In the genomic region with DNA sequence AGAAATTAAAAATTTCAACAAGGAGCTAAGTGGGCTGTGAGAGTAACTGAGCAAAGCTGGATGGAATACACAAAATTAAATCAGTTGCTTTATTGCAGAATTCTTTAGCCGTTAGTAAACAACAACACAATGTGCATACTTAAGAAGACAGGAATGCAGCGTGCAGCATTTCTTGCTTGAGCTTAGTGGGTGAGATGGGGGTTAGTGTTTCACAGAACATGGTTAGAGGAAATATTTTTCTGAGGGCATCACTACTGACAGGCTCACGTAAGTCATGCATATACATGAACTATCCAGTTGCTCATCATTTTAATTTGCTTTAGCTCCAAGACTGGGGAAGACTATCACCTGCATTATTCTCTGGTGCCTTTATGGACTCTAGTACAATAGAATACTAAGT, we compare ENCODE assay signal across 22 cellular contexts.
DNase-seq lines count a peak whose midpoint lies in the region; TF ChIP-seq lines count a peak whose summit lies in the region.
"Had no signal": no experiment of that assay in that cellular context is flagged by ENCODE, and none has a peak within 500 bp of the region (broad histone marks: within the 10 kb centered on the region; RNA-seq: fewer than 3 reads in every experiment).

No MANE protein-coding gene starts in this region.

- H3K36me3 ChIP-seq in mammary epithelial cell (ENCODE audit: insufficient read depth, low read length) (no peaks in the 10 kb centered on the region), breast epithelium (no peaks in the 10 kb centered on the region)
- H3K36me3 ChIP-seq: sigmoid colon, upper lobe of right lung had no signal

- intact Hi-C loops in mammary epithelial cell (cut with micrococcal nuclease) (no loop called here), breast epithelium (cut with DNase I; ENCODE audit: low total_unique reads) (no loop called here)

- 66% methylated on average over 3 of the region's 3 CpGs for WGBS in mammary epithelial cell (ENCODE audit: low coverage, missing lambda C conversion rate)

- H3K4me2 ChIP-seq in mammary epithelial cell (ENCODE audit: insufficient read depth, low read depth, low read length) = no peak overlapping the region

- no peaks in the 10 kb centered on the region for H3K79me2 ChIP-seq in mammary epithelial cell (ENCODE audit: insufficient read depth, low read length)

- BruUV-seq in mammary epithelial cell (replicated peaks; lab: Mats Ljungman, UMichigan) = no TSS peak

- no peak overlapping the region for H3K4me3 ChIP-seq in mammary epithelial cell (replicated peaks in 1 of 3; ENCODE audit: insufficient read depth in 1 of 3, low read depth in 2 of 3, low read length in 3 of 3)
- no peak overlapping the region for H3K4me3 ChIP-seq in breast epithelium
- no peak overlapping the region for H3K4me3 ChIP-seq in fibroblast of pulmonary artery (replicated peaks; ENCODE audit: low read depth, low read length)
- H3K4me3 ChIP-seq: K562, sigmoid colon, upper lobe of right lung had no signal

- H4K20me1 ChIP-seq in mammary epithelial cell (ENCODE audit: insufficient read depth, low read length) = no peaks in the 10 kb centered on the region

- CTCF ChIA-PET in mammary epithelial cell (lab: Charles Lee; ENCODE audit: low non-redundant PET) = no interaction called here

- H3K27ac ChIP-seq in mammary epithelial cell (ENCODE audit: insufficient read depth, low read depth, low read length) (no peak overlapping the region), breast epithelium (no peak overlapping the region)
- H3K27ac ChIP-seq: 22Rv1, sigmoid colon, upper lobe of right lung had no signal

- peaks cover 26% of the 10 kb centered on the region for H3K4me1 ChIP-seq in mammary epithelial cell (ENCODE audit: insufficient read depth, low read length)
- H3K4me1 ChIP-seq in breast epithelium = no peaks in the 10 kb centered on the region

- dilution Hi-C loops in mammary epithelial cell (cut with HindIII; ENCODE audit: low sequenced_read_pairs) = no loop called here

- TF ChIP-seq POLR2A in breast epithelium (IDR thresholded peaks at IDR 0.05) = no peak

- H3K27me3 ChIP-seq in mammary epithelial cell (ENCODE audit: insufficient read depth, low read length) (no peaks in the 10 kb centered on the region), breast epithelium (no peaks in the 10 kb centered on the region)
- H3K27me3 ChIP-seq: sigmoid colon, upper lobe of right lung had no signal

- H2AFZ ChIP-seq in mammary epithelial cell (ENCODE audit: low read depth, low read length) = no peak overlapping the region

- in situ Hi-C loops in mammary epithelial cell (cut with MboI; ENCODE audit: low sequenced_read_pairs in 2 of 2) = no loop called here

- H3K9ac ChIP-seq in mammary epithelial cell (ENCODE audit: insufficient read depth, low read length) = no peak overlapping the region

- DNase-seq in mammary epithelial cell (peak; percentile 39), breast epithelium (ENCODE audit: low spot score in 2 of 2) (no peak), amniotic stem cell (lab: John Stamatoyannopoulos, UW) (peak; percentile 15), fibroblast of pulmonary artery (ENCODE audit: low read depth) (peak; percentile 27), AG08396 (ENCODE audit: low spot score) (no peak), NCI-H187 (lab: John Stamatoyannopoulos, UW) (no peak), midbrain (lab: John Stamatoyannopoulos, UW) (no peak)
- DNase-seq in stimulated activated naive CD4-positive, alpha-beta T cell (lab: John Stamatoyannopoulos, UW) = no peak
- DNase-seq: activated CD4-positive, alpha-beta T cell treated with anti-CD3 and anti-CD28 coated beads, Interleukin-2, amount 10 ng/mL, durations not matched to agents 24 days and 14 days; activated CD8-positive, alpha-beta memory T cell treated with anti-CD3 and anti-CD28 coated beads, Interleukin-2, amount 50 U/mL, for 4 hours; C1 segment of cervical spinal cord; effector CD8-positive, alpha-beta T cell; kidney glomerular epithelial cell; mesendoderm; MV-4-11; natural killer cell; NCI-H187 treated with DMSO at 0.1 percent for 48 hours; sigmoid colon; stimulated activated naive CD8-positive, alpha-beta T cell treated with anti-CD3 and anti-CD28 coated beads, Interleukin-15, amount 100 ng/mL, for 72 hours; upper lobe of right lung had no signal

- TF ChIP-seq CTCF in mammary epithelial cell (conservative IDR thresholded peaks at IDR 0.05 in 1 of 2, IDR thresholded peaks at IDR 0.05 in 1 of 2; ENCODE audit: extremely low read depth in 1 of 2, insufficient read depth in 1 of 2, low read depth in 1 of 2, low read length in 2 of 2) (no peak), breast epithelium (IDR thresholded peaks at IDR 0.05) (no peak), fibroblast of pulmonary artery (IDR thresholded peaks at IDR 0.05; ENCODE audit: low read length, missing control alignments) (no peak)

- H3K9me3 ChIP-seq in mammary epithelial cell (replicated peaks; ENCODE audit: insufficient read depth, low read length) (no peaks in the 10 kb centered on the region), breast epithelium (no peaks in the 10 kb centered on the region)
- H3K9me3 ChIP-seq: sigmoid colon, upper lobe of right lung had no signal

Comparison
In these comparisons a context has a peak if more than half of its experiments do, and no peak if none do; other contexts are left out.
1. DNase-seq: peak in mammary epithelial cell (single experiment), amniotic stem cell (single experiment) and fibroblast of pulmonary artery (single experiment); none in breast epithelium (0 of 2), AG08396 (single experiment), NCI-H187 (0 of 2), midbrain (single experiment) and stimulated activated naive CD4-positive, alpha-beta T cell (0 of 6).